In the genomic region with DNA sequence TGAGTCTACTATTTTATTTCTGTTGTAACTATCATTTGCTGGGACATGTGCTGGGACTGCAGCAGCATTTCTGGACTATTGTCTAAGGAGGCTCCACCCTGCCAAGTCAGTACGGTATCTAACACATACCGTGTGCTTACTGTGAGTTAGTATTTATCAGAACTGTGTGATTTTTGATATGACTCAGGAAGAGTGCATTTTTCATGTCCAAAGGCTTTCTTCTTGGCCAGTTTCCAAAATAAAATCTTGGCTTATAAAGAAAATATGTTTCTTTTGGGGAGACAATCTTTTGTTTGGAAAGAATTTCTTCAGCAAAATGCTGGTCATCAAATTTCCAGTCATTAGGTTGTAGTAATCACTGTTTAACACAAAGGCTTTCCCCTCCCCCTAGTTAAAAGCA, we compare ENCODE assay signal across 2 cellular contexts.
TF ChIP-seq lines count a peak whose summit lies in the region.

No MANE protein-coding gene starts in this region.

TF ChIP-seq in liver, 16 proteins besides CTCF, POLR2A, EP300 and RAD21 (continued from another document):
- TF ChIP-seq, protein P1, sequence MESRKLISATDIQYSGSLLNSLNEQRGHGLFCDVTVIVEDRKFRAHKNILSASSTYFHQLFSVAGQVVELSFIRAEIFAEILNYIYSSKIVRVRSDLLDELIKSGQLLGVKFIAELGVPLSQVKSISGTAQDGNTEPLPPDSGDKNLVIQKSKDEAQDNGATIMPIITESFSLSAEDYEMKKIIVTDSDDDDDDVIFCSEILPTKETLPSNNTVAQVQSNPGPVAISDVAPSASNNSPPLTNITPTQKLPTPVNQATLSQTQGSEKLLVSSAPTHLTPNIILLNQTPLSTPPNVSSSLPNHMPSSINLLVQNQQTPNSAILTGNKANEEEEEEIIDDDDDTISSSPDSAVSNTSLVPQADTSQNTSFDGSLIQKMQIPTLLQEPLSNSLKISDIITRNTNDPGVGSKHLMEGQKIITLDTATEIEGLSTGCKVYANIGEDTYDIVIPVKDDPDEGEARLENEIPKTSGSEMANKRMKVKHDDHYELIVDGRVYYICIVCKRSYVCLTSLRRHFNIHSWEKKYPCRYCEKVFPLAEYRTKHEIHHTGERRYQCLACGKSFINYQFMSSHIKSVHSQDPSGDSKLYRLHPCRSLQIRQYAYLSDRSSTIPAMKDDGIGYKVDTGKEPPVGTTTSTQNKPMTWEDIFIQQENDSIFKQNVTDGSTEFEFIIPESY (IDR thresholded peaks at IDR 0.05) = no peak
TF ChIP-seq in liver: peak in this region for 1.

TF ChIP-seq in HepG2, 621 proteins besides CTCF, POLR2A, EP300 and RAD21:
- TF ChIP-seq, protein P2, sequence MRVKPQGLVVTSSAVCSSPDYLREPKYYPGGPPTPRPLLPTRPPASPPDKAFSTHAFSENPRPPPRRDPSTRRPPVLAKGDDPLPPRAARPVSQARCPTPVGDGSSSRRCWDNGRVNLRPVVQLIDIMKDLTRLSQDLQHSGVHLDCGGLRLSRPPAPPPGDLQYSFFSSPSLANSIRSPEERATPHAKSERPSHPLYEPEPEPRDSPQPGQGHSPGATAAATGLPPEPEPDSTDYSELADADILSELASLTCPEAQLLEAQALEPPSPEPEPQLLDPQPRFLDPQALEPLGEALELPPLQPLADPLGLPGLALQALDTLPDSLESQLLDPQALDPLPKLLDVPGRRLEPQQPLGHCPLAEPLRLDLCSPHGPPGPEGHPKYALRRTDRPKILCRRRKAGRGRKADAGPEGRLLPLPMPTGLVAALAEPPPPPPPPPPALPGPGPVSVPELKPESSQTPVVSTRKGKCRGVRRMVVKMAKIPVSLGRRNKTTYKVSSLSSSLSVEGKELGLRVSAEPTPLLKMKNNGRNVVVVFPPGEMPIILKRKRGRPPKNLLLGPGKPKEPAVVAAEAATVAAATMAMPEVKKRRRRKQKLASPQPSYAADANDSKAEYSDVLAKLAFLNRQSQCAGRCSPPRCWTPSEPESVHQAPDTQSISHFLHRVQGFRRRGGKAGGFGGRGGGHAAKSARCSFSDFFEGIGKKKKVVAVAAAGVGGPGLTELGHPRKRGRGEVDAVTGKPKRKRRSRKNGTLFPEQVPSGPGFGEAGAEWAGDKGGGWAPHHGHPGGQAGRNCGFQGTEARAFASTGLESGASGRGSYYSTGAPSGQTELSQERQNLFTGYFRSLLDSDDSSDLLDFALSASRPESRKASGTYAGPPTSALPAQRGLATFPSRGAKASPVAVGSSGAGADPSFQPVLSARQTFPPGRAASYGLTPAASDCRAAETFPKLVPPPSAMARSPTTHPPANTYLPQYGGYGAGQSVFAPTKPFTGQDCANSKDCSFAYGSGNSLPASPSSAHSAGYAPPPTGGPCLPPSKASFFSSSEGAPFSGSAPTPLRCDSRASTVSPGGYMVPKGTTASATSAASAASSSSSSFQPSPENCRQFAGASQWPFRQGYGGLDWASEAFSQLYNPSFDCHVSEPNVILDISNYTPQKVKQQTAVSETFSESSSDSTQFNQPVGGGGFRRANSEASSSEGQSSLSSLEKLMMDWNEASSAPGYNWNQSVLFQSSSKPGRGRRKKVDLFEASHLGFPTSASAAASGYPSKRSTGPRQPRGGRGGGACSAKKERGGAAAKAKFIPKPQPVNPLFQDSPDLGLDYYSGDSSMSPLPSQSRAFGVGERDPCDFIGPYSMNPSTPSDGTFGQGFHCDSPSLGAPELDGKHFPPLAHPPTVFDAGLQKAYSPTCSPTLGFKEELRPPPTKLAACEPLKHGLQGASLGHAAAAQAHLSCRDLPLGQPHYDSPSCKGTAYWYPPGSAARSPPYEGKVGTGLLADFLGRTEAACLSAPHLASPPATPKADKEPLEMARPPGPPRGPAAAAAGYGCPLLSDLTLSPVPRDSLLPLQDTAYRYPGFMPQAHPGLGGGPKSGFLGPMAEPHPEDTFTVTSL (CRISPR knock-in tag; IDR thresholded peaks at IDR 0.05; ENCODE audit: borderline replicate concordance) = no peak
- TF ChIP-seq ZNF572 (CRISPR knock-in tag; IDR thresholded peaks at IDR 0.05) (no peak), ZNF678 (CRISPR knock-in tag; IDR thresholded peaks at IDR 0.05) (no peak), NAIF1 (CRISPR knock-in tag; IDR thresholded peaks at IDR 0.05; ENCODE audit: borderline replicate concordance) (no peak)
- TF ChIP-seq, protein P3, sequence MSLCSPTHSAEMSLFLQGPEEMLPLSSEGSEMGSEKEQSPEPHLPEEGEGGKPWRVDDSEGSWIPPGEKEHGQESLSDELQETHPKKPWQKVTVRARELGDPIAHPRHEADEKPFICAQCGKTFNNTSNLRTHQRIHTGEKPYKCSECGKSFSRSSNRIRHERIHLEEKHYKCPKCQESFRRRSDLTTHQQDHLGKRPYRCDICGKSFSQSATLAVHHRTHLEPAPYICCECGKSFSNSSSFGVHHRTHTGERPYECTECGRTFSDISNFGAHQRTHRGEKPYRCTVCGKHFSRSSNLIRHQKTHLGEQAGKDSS (CRISPR knock-in tag; IDR thresholded peaks at IDR 0.05; ENCODE audit: borderline replicate concordance, low read depth) = no peak
- TF ChIP-seq, protein P4, sequence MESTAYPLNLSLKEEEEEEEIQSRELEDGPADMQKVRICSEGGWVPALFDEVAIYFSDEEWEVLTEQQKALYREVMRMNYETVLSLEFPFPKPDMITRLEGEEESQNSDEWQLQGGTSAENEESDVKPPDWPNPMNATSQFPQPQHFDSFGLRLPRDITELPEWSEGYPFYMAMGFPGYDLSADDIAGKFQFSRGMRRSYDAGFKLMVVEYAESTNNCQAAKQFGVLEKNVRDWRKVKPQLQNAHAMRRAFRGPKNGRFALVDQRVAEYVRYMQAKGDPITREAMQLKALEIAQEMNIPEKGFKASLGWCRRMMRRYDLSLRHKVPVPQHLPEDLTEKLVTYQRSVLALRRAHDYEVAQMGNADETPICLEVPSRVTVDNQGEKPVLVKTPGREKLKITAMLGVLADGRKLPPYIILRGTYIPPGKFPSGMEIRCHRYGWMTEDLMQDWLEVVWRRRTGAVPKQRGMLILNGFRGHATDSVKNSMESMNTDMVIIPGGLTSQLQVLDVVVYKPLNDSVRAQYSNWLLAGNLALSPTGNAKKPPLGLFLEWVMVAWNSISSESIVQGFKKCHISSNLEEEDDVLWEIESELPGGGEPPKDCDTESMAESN (CRISPR knock-in tag; conservative IDR thresholded peaks at IDR 0.05) = no peak
